13 cellular contexts compared by ENCODE assay signal in genomic region chr3:30826381-30827061, GRCh38.
DNase-seq lines count a peak whose midpoint lies in the region; TF ChIP-seq lines count a peak whose summit lies in the region.
"Had no signal": no experiment of that assay in that cellular context is flagged by ENCODE, and none has a peak within 500 bp of the region (broad histone marks: within the 10 kb centered on the region; RNA-seq: fewer than 3 reads in every experiment).

No MANE protein-coding gene starts in this region.

- DNase-seq in AG08395 (ENCODE audit: low spot score), result peak; percentile 31
- peak; percentile 56 for DNase-seq in LHCN-M2 (ENCODE audit: low read depth)
- peak; percentile 4 to 27 for DNase-seq in cardiac fibroblast (ENCODE audit: low read depth in 2 of 2)
- DNase-seq in iris pigment epithelial cell (ENCODE audit: low read depth), result peak; percentile 3
- DNase-seq in NCI-H1048 (lab: John Stamatoyannopoulos, UW), result no peak
- no peak for DNase-seq in islet precursor cell
- DNase-seq in GM10266 (ENCODE audit: extremely low spot score), result no peak
- no peak for DNase-seq in DMS53 (lab: John Stamatoyannopoulos, UW)
- DNase-seq: activated CD8-positive, alpha-beta T cell treated with anti-CD3 and anti-CD28 coated beads, Interleukin-2, amount 10 ng/mL, durations not matched to agents 7 days and 5 days; stomach had no signal

- no peak for TF ChIP-seq CTCF in cardiac fibroblast (IDR thresholded peaks at IDR 0.05; ENCODE audit: low read depth, low read length)
- TF ChIP-seq CTCF in GM10266 (IDR thresholded peaks at IDR 0.05; ENCODE audit: control insufficient read depth, insufficient read depth, low read depth, missing control alignments), result no peak

- H3K4me3 ChIP-seq in cardiac fibroblast (replicated peaks in 1 of 2; ENCODE audit: low read depth in 2 of 2, low read length in 2 of 2), result no peak overlapping the region
- H3K4me3 ChIP-seq: GM12878, mucosa of descending colon, SK-N-MC, stomach had no signal

Comparison
In these comparisons a context has a peak if more than half of its experiments do, and no peak if none do; other contexts are left out.
1. DNase-seq: peak in AG08395 (single experiment), LHCN-M2 (single experiment), cardiac fibroblast (2 of 2) and iris pigment epithelial cell (single experiment); none in NCI-H1048 (single experiment), islet precursor cell (single experiment), GM10266 (single experiment) and DMS53 (single experiment).